8 cellular contexts compared by ENCODE assay signal in genomic region chr17:2050246-2050866, GRCh38. TPM values are rescaled to one million over a fixed set of nuclear protein-coding genes. Genes with fewer than 3 reads are reported as not detected.
DNase-seq lines count a peak whose midpoint lies in the region; ATAC-seq, FAIRE-seq and TF ChIP-seq lines count a peak whose summit lies in the region.

No MANE protein-coding gene starts in this region.

- H3K4me3 ChIP-seq in foreskin fibroblast (ENCODE audit: low read depth in 1 of 2, low read length in 2 of 2) (peak overlapping the region; percentile 34 to 40), neuronal stem cell (ENCODE audit: low read length in 2 of 2) (peak overlapping the region; percentile 75 to 84)

- no peak overlapping the region for H3K4ac ChIP-seq in neuronal stem cell (ENCODE audit: low read length)

- no peak overlapping the region for H2BK120ac ChIP-seq in neuronal stem cell (ENCODE audit: low read depth, low read length)

- no peak overlapping the region for H2BK15ac ChIP-seq in neuronal stem cell (ENCODE audit: low read length)

- no peak overlapping the region for H3K4me3 Mint-ChIP-seq in activated T-cell treated with anti-CD3 and anti-CD28 coated beads, Interleukin-2, amount 50 U/mL, for 72 hours

- H3K36me3 Mint-ChIP-seq in activated T-cell treated with anti-CD3 and anti-CD28 coated beads, Interleukin-2, amount 50 U/mL, for 72 hours (ENCODE audit: insufficient read depth in 2 of 2): peaks cover 0 to 2% of the 10 kb centered on the region in 2 donors

- H3K4me1 ChIP-seq in ES-I3 (ENCODE audit: insufficient read depth, low read length): no peaks in the 10 kb centered on the region
- H3K4me1 ChIP-seq in neuronal stem cell (ENCODE audit: control insufficient read depth in 2 of 2, insufficient read depth in 1 of 2, low read depth in 1 of 2, low read length in 2 of 2): peaks cover 7 to 23% of the 10 kb centered on the region in 2 donors

- no peak overlapping the region for H3K23ac ChIP-seq in neuronal stem cell (ENCODE audit: low read depth, low read length, poor library complexity)

- no peak overlapping the region for H2AK5ac ChIP-seq in neuronal stem cell (ENCODE audit: low read depth, low read length)

- H4K8ac ChIP-seq in neuronal stem cell (ENCODE audit: low read depth, low read length): no peak overlapping the region

- H3K9ac ChIP-seq in ES-I3 (ENCODE audit: low read depth, low read length) (peak overlapping the region; percentile 36; the same call in 1 of the 2 replicates), neuronal stem cell (ENCODE audit: low read depth, low read length, poor library complexity) (no peak overlapping the region)

- no peak overlapping the region for H3K27ac Mint-ChIP-seq in activated T-cell treated with anti-CD3 and anti-CD28 coated beads, Interleukin-2, amount 50 U/mL, for 72 hours

- no peak overlapping the region for H3K27ac ChIP-seq in neuronal stem cell (replicated peaks; ENCODE audit: low read length)

- peaks cover 23% of the 10 kb centered on the region for H3K4me1 Mint-ChIP-seq in activated T-cell treated with anti-CD3 and anti-CD28 coated beads, Interleukin-2, amount 50 U/mL, for 72 hours (ENCODE audit: low read depth)

- peak; percentile 15 for ATAC-seq in HG02852 (IDR thresholded peaks at IDR 0.05; ENCODE audit: unreplicated experiment)
- peak in 1 of 2 donors; percentile 6 for ATAC-seq in activated T-cell treated with anti-CD3 and anti-CD28 coated beads, Interleukin-2, amount 50 U/mL, for 72 hours (replicated peaks in 1 of 2)
- no peak for ATAC-seq in GM19467 (IDR thresholded peaks at IDR 0.05; ENCODE audit: unreplicated experiment)

- peaks cover 17% of the 10 kb centered on the region for H3K27me3 Mint-ChIP-seq in activated T-cell treated with anti-CD3 and anti-CD28 coated beads, Interleukin-2, amount 50 U/mL, for 72 hours (ENCODE audit: low read depth)

- H3K79me1 ChIP-seq in neuronal stem cell (ENCODE audit: low read depth, low read length): no peaks in the 10 kb centered on the region

- no CpG with 5 or more reads among the region's 72 CpGs for whole genome bisulfite sequencing in neuronal stem cell (ENCODE audit: extremely low coverage in 2 of 2, insufficient read length in 2 of 2, insufficient replicate concordance in 1 of 2), 2 donors

- H4K91ac ChIP-seq in neuronal stem cell (ENCODE audit: low read depth, low read length, poor library complexity): no peak overlapping the region

- H2BK5ac ChIP-seq in neuronal stem cell (ENCODE audit: low read length): no peak overlapping the region

- H3K36me3 ChIP-seq in ES-I3 (ENCODE audit: insufficient read depth, low read length) (no peaks in the 10 kb centered on the region), neuronal stem cell (replicated peaks in 1 of 2; ENCODE audit: control insufficient read depth in 2 of 2, insufficient read depth in 2 of 2, low read length in 2 of 2) (peaks cover 0 to 1% of the 10 kb centered on the region in 2 donors)

- H3K14ac ChIP-seq in neuronal stem cell (ENCODE audit: low read length): no peak overlapping the region

- TF ChIP-seq CTCF in foreskin fibroblast (IDR thresholded peaks at IDR 0.05; ENCODE audit: low read depth, low read length): no peak

- peak overlapping the region; percentile 95 for H2AFZ ChIP-seq in neuronal stem cell (ENCODE audit: low read length)

- H2BK12ac ChIP-seq in neuronal stem cell (ENCODE audit: low read length): no peak overlapping the region

- peak overlapping the region; percentile 73 for H3K4me2 ChIP-seq in neuronal stem cell (ENCODE audit: insufficient read depth, low read length, poor library complexity, severe bottlenecking)

- DNase-seq in NCI-H774 (lab: John Stamatoyannopoulos, UW) (peak; percentile 56), foreskin fibroblast (peak in 1 of 2 donors; percentile 87), neuronal stem cell (ENCODE audit: low spot score) (peak; percentile 76), urothelium cell line (ENCODE audit: low spot score) (peak; percentile 63)
- peak; percentile 71 to 77 for DNase-seq in activated T-cell treated with anti-CD3 and anti-CD28 coated beads, Interleukin-2, amount 50 U/mL, for 72 hours

- H3K9me3 ChIP-seq in ES-I3 (ENCODE audit: control insufficient read depth, insufficient read depth, low read length) (no peaks in the 10 kb centered on the region), neuronal stem cell (replicated peaks in 1 of 2; ENCODE audit: control insufficient read depth in 2 of 2, insufficient read depth in 1 of 2, low read depth in 1 of 2, low read length in 2 of 2) (no peaks in the 10 kb centered on the region)

- peaks cover 4 to 57% (median 32%) of the 10 kb centered on the region in 3 experiments for H3K27me3 ChIP-seq in neuronal stem cell (ENCODE audit: control insufficient read depth in 3 of 3, insufficient read depth in 3 of 3, low read depth in 1 of 3, low read length in 3 of 3)

- H3K18ac ChIP-seq in neuronal stem cell (ENCODE audit: low read length): peak overlapping the region; percentile 38

- no peak for FAIRE-seq in urothelium cell line (lab: Jason Lieb, UNC)

- no peaks in the 10 kb centered on the region for H3K9me3 Mint-ChIP-seq in activated T-cell treated with anti-CD3 and anti-CD28 coated beads, Interleukin-2, amount 50 U/mL, for 72 hours

RNA-seq across cellular contexts. Expression of gene HIC1, which starts 4.5 kb away (rescaled TPM):
- total RNA-seq in activated T-cell treated with anti-CD3 and anti-CD28 coated beads, Interleukin-2, amount 50 U/mL, for 72 hours: 10 to 100 TPM; 11.7 to 21.4 TPM
- 0.08 TPM for polyA plus RNA-seq in neuronal stem cell (2013, experiment 1 of 2)
- polyA plus RNA-seq in neuronal stem cell (2013, experiment 2 of 2): 0.04 TPM

RNA-seq across cellular contexts. Expression of gene OVCA2, which starts 8.5 kb away (rescaled TPM):
- 10 to 100 TPM; 29.0 to 33.3 TPM for total RNA-seq in activated T-cell treated with anti-CD3 and anti-CD28 coated beads, Interleukin-2, amount 50 U/mL, for 72 hours
- polyA plus RNA-seq in neuronal stem cell (2013, experiment 1 of 2): 13.9 TPM
- polyA plus RNA-seq in neuronal stem cell (2013, experiment 2 of 2): 14.2 TPM

RNA-seq across cellular contexts. Expression of gene DPH1, which starts 20.4 kb away (rescaled TPM):
- total RNA-seq in activated T-cell treated with anti-CD3 and anti-CD28 coated beads, Interleukin-2, amount 50 U/mL, for 72 hours: 10 to 100 TPM; 36.8 to 40.8 TPM
- polyA plus RNA-seq in neuronal stem cell (2013, experiment 1 of 2): 19.6 TPM
- polyA plus RNA-seq in neuronal stem cell (2013, experiment 2 of 2): 18.0 TPM

RNA-seq across cellular contexts. Expression of gene RTN4RL1, which starts 25.2 kb away (rescaled TPM):
- total RNA-seq in activated T-cell treated with anti-CD3 and anti-CD28 coated beads, Interleukin-2, amount 50 U/mL, for 72 hours: under 1 TPM; 0.14 to 0.21 TPM
- 4.0 TPM for polyA plus RNA-seq in neuronal stem cell (2013, experiment 1 of 2)
- polyA plus RNA-seq in neuronal stem cell (2013, experiment 2 of 2): 3.9 TPM
